In genomic region chr17:81057079-81057730, GRCh38 we compare ENCODE assay signal across 1 cellular context.
TF ChIP-seq lines count a peak whose summit lies in the region.

No MANE protein-coding gene starts in this region.

TF ChIP-seq in HCT116, 20 proteins besides CTCF, POLR2A, EP300 and RAD21 (continued from another document):
- TF ChIP-seq REST (IDR thresholded peaks at IDR 0.05; ENCODE audit: low read depth), result no peak
TF ChIP-seq in HCT116: peak in this region for 1.
